Comparison of ENCODE assay signal across 1 cellular context in the genomic region with DNA sequence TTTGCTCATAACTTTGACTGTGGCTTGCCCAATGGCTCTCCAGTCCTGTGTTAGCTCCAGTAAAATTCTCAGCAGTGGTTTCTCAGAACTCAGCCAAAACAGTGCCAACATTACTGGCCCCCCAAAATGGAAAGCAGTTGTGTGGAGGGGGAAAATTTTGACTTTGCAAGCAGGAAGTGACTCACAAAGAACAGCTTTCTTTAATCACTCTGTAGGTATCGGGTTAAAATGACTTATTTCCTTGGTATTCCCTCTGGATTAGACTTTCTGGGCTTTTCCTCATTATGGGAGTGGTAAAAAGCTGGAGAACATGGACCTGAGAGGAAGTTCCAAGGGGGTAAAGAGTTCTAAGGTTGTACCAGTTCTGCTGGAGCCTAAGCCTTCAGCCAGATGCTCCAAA.
TF ChIP-seq lines count a peak whose summit lies in the region.

No MANE protein-coding gene starts in this region.

TF ChIP-seq in IMR-90, 13 proteins besides CTCF, POLR2A, EP300 and RAD21:
- TF ChIP-seq RFX5 (IDR thresholded peaks at IDR 0.05; ENCODE audit: low read depth, low read length) (no peak), CHD1 (IDR thresholded peaks at IDR 0.05; ENCODE audit: low read depth, low read length) (no peak), FOS (IDR thresholded peaks at IDR 0.05; ENCODE audit: low read depth, low read length) (peak; percentile 48; the same call in 1 of the 2 replicates)
